10 cellular contexts compared by ENCODE assay signal in the genomic region with DNA sequence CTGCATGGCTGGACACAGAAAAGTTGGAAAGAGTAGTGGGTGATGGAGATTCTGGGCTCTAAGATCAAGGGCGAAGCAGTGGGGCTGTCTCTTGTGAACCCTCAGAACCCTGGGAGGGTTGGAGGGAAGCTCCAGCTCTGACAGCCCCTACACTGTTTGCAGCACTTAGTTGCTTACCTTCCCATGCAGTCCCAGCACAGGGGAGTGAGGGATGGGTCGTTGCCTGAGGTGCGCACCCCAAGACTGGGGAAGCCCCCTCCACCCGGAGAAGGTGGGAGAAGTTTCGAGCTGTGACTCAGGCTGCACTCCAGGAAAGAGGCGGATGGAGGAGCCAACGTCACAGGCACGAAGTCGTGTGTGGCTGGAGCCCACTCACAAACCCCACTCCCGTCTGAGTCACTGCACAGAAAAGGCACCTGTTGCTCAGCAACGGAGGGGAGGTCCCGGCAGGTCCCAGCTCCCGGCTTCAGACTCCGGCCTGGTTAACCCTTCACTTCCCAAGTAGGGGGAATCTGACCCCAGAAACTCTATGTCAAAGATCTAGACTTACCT.
A peak's percentile ranks its signal among the peaks of the same experiment; 100 is the strongest.
DNase-seq lines count a peak whose midpoint lies in the region; ATAC-seq lines count a peak whose summit lies in the region.
"Had no signal": no experiment of that assay in that cellular context is flagged by ENCODE, and none has a peak within 500 bp of the region (broad histone marks: within the 10 kb centered on the region; RNA-seq: fewer than 3 reads in every experiment).

No MANE protein-coding gene starts in this region.

- no peak overlapping the region for H2BK5ac ChIP-seq in mesendoderm (ENCODE audit: low read length)

- ATAC-seq in stimulated activated naive CD8-positive, alpha-beta T cell treated with anti-CD3 and anti-CD28 coated beads, Interleukin-15, amount 100 ng/mL, for 72 hours, result peak; percentile 93
- no peak for ATAC-seq in GM18867 (IDR thresholded peaks at IDR 0.05; ENCODE audit: unreplicated experiment)

- no CpG with 5 or more reads among the region's 14 CpGs for WGBS in mesendoderm (ENCODE audit: extremely low coverage, insufficient coverage, low lambda C conversion rate)

- H3K36me3 Mint-ChIP-seq in activated naive CD8-positive, alpha-beta T cell treated with anti-CD3 and anti-CD28 coated beads for 36 hours, result no peaks in the 10 kb centered on the region
- H3K36me3 Mint-ChIP-seq: CD14-positive monocyte had no signal

- H3K18ac ChIP-seq in mesendoderm (ENCODE audit: low read length), result no peak overlapping the region

- peak overlapping the region; percentile 27 for H3K27ac Mint-ChIP-seq in activated naive CD8-positive, alpha-beta T cell treated with anti-CD3 and anti-CD28 coated beads for 36 hours
- H3K27ac Mint-ChIP-seq in stimulated activated naive CD8-positive, alpha-beta T cell treated with anti-CD3 and anti-CD28 coated beads, Interleukin-15, amount 100 ng/mL, for 72 hours, result peak overlapping the region in 1 of 2 donors; percentile 8
- H3K27ac Mint-ChIP-seq: CD14-positive monocyte had no signal

- peak; percentile 81 for DNase-seq in activated effector memory CD4-positive, alpha-beta T cell treated with anti-CD3 and anti-CD28 coated beads, Interleukin-2, amount 50 U/mL, for 16 hours
- DNase-seq in activated effector memory CD4-positive, alpha-beta T cell treated with Interleukin-2 at 50 U/mL for 16 hours, result no peak
- peak; percentile 84 for DNase-seq in activated naive CD8-positive, alpha-beta T cell treated with anti-CD3 and anti-CD28 coated beads for 36 hours
- DNase-seq in mesendoderm, result peak; percentile 49
- peak; percentile 46 to 70 for DNase-seq in stimulated activated naive CD8-positive, alpha-beta T cell treated with anti-CD3 and anti-CD28 coated beads, Interleukin-15, amount 100 ng/mL, for 72 hours
- DNase-seq in NK-92 (lab: John Stamatoyannopoulos, UW; ENCODE audit: unreplicated experiment), result no peak
- DNase-seq in SW 1271 (lab: John Stamatoyannopoulos, UW), result no peak
- DNase-seq: upper lobe of left lung had no signal

- no peak overlapping the region for H4K5ac ChIP-seq in mesendoderm (ENCODE audit: low read length)

- no peak overlapping the region for H2BK15ac ChIP-seq in mesendoderm (replicated peaks; ENCODE audit: low read depth)

- H3K27ac ChIP-seq in mesendoderm (ENCODE audit: low read depth, low read length), result no peak overlapping the region
- H3K27ac ChIP-seq: upper lobe of left lung had no signal

- no peak overlapping the region for H3K4ac ChIP-seq in mesendoderm (ENCODE audit: low read depth, low read length)

- H3K56ac ChIP-seq in mesendoderm (ENCODE audit: low read length), result no peak overlapping the region

- no peak overlapping the region for H2BK120ac ChIP-seq in mesendoderm (ENCODE audit: low read depth, low read length)

- no peak overlapping the region for H3K9ac ChIP-seq in mesendoderm (ENCODE audit: low read length)

- no peak overlapping the region for H4K8ac ChIP-seq in mesendoderm (ENCODE audit: low read depth, low read length)

- H3K4me3 Mint-ChIP-seq in activated naive CD8-positive, alpha-beta T cell treated with anti-CD3 and anti-CD28 coated beads for 36 hours, result peak overlapping the region; percentile 42
- H3K4me3 Mint-ChIP-seq in stimulated activated naive CD8-positive, alpha-beta T cell treated with anti-CD3 and anti-CD28 coated beads, Interleukin-15, amount 100 ng/mL, for 72 hours, result peak overlapping the region; percentile 61 to 71

- peaks cover 54% of the 10 kb centered on the region for H3K27me3 Mint-ChIP-seq in activated naive CD8-positive, alpha-beta T cell treated with anti-CD3 and anti-CD28 coated beads for 36 hours
- peaks cover 46% of the 10 kb centered on the region for H3K27me3 Mint-ChIP-seq in stimulated activated naive CD8-positive, alpha-beta T cell treated with anti-CD3 and anti-CD28 coated beads, Interleukin-15, amount 100 ng/mL, for 72 hours

- no peaks in the 10 kb centered on the region for H3K79me2 ChIP-seq in mesendoderm (ENCODE audit: control insufficient read depth, insufficient read depth, low read length)

- no peaks in the 10 kb centered on the region for H3K36me3 ChIP-seq in mesendoderm (ENCODE audit: control insufficient read depth, insufficient read depth, low read length)
- H3K36me3 ChIP-seq: upper lobe of left lung had no signal

- no peak overlapping the region for H3K23ac ChIP-seq in mesendoderm (ENCODE audit: low read length)

- no peaks in the 10 kb centered on the region for H3K79me1 ChIP-seq in mesendoderm (ENCODE audit: low read length)

- no peaks in the 10 kb centered on the region for H3K4me1 ChIP-seq in mesendoderm (ENCODE audit: control insufficient read depth, low read depth, low read length)
- H3K4me1 ChIP-seq: upper lobe of left lung had no signal

- no peak overlapping the region for H2AK5ac ChIP-seq in mesendoderm (ENCODE audit: low read length)

- H3K9me3 Mint-ChIP-seq in activated naive CD8-positive, alpha-beta T cell treated with anti-CD3 and anti-CD28 coated beads for 36 hours, result no peaks in the 10 kb centered on the region
- H3K9me3 Mint-ChIP-seq in stimulated activated naive CD8-positive, alpha-beta T cell treated with anti-CD3 and anti-CD28 coated beads, Interleukin-15, amount 100 ng/mL, for 72 hours, result peaks cover 11 to 22% of the 10 kb centered on the region in 2 donors

- H3K27me3 ChIP-seq in mesendoderm (ENCODE audit: insufficient read depth, low read length, poor library complexity), result no peaks in the 10 kb centered on the region
- H3K27me3 ChIP-seq: upper lobe of left lung had no signal

- H3K4me3 ChIP-seq in mesendoderm (ENCODE audit: low read length), result no peak overlapping the region
- H3K4me3 ChIP-seq: upper lobe of left lung had no signal

- peaks cover 19% of the 10 kb centered on the region for H3K4me1 Mint-ChIP-seq in activated naive CD8-positive, alpha-beta T cell treated with anti-CD3 and anti-CD28 coated beads for 36 hours
- H3K4me1 Mint-ChIP-seq in stimulated activated naive CD8-positive, alpha-beta T cell treated with anti-CD3 and anti-CD28 coated beads, Interleukin-15, amount 100 ng/mL, for 72 hours, result peaks cover 29% of the 10 kb centered on the region
- H3K4me1 Mint-ChIP-seq: CD14-positive monocyte had no signal

- H3K4me2 ChIP-seq in mesendoderm (ENCODE audit: low read length), result no peak overlapping the region

Comparison
In these comparisons a context has a peak if more than half of its experiments do, and no peak if none do; other contexts are left out.
1. DNase-seq: peak in activated effector memory CD4-positive, alpha-beta T cell treated with anti-CD3 and anti-CD28 coated beads, Interleukin-2, amount 50 U/mL, for 16 hours (single experiment), activated naive CD8-positive, alpha-beta T cell treated with anti-CD3 and anti-CD28 coated beads for 36 hours (single experiment), mesendoderm (single experiment) and stimulated activated naive CD8-positive, alpha-beta T cell treated with anti-CD3 and anti-CD28 coated beads, Interleukin-15, amount 100 ng/mL, for 72 hours (2 of 2); none in activated effector memory CD4-positive, alpha-beta T cell treated with Interleukin-2 at 50 U/mL for 16 hours (single experiment), NK-92 (single experiment) and SW 1271 (0 of 2).